Comparison of ENCODE assay signal across 1 cellular context in genomic region chr2:126507425-126507867, GRCh38.
TF ChIP-seq lines count a peak whose summit lies in the region.

No MANE protein-coding gene starts in this region.

TF ChIP-seq in GM23338, 12 proteins besides CTCF, POLR2A, EP300 and RAD21 (continued from another document):
- TF ChIP-seq REST (IDR thresholded peaks at IDR 0.05; ENCODE audit: unreplicated experiment) (no peak), EZH2phosphoT487 (IDR thresholded peaks at IDR 0.05; ENCODE audit: unreplicated experiment) (no peak)
